16 cellular contexts compared by ENCODE assay signal in genomic region chr5:72455477-72455876, GRCh38. TPM values are rescaled to one million over a fixed set of nuclear protein-coding genes. Genes with fewer than 3 reads are reported as not detected.
"Had no signal": no experiment of that assay in that cellular context is flagged by ENCODE, and none has a peak within 500 bp of the region (broad histone marks: within the 10 kb centered on the region; RNA-seq: fewer than 3 reads in every experiment).

No MANE protein-coding gene starts in this region.

- H2AFZ ChIP-seq: parathyroid adenoma had no signal

- H3K36me3 Mint-ChIP-seq: activated naive CD4-positive, alpha-beta T cell treated with anti-CD3 and anti-CD28 coated beads, Interleukin-2, amount 10 ng/mL, durations not matched to agents 7 days and 5 days had no signal

- H3K27me3 Mint-ChIP-seq: stimulated activated naive CD8-positive, alpha-beta T cell treated with anti-CD3 and anti-CD28 coated beads, Interleukin-15, Interleukin-2, amounts not matched to agents 100 ng/mL and 50 ng/mL, for 24 hours had no signal

- H3K27ac ChIP-seq: testis, WERI-Rb-1 had no signal

- H3K4me3 ChIP-seq: smooth muscle cell, testis had no signal

- ATAC-seq: activated CD4-positive, alpha-beta T cell treated with anti-CD3 and anti-CD28 coated beads for 36 hours; esophagus mucosa had no signal

- H3K4me3 Mint-ChIP-seq: activated CD4-positive, alpha-beta memory T cell treated with anti-CD3 and anti-CD28 coated beads, Interleukin-2, amount 10 ng/mL, durations not matched to agents 7 days and 5 days; activated CD4-positive, alpha-beta T cell treated with anti-CD3 and anti-CD28 coated beads for 36 hours; activated naive CD4-positive, alpha-beta T cell treated with anti-CD3 and anti-CD28 coated beads, Interleukin-2, amount 10 ng/mL, durations not matched to agents 7 days and 5 days; activated T-cell treated with anti-CD3 and anti-CD28 coated beads, Interleukin-2, amount 50 U/mL, for 24 hours; stimulated activated naive CD8-positive, alpha-beta T cell treated with anti-CD3 and anti-CD28 coated beads, Interleukin-15, Interleukin-2, amounts not matched to agents 100 ng/mL and 50 ng/mL, for 24 hours had no signal

- H3K36me3 ChIP-seq: WERI-Rb-1 had no signal

- H3K9me3 ChIP-seq: testis had no signal

- H3K27me3 ChIP-seq: testis had no signal

- H3K9me3 Mint-ChIP-seq: activated CD4-positive, alpha-beta memory T cell treated with anti-CD3 and anti-CD28 coated beads, Interleukin-2, amount 10 ng/mL, durations not matched to agents 7 days and 5 days; activated naive CD4-positive, alpha-beta T cell treated with anti-CD3 and anti-CD28 coated beads, Interleukin-2, amount 10 ng/mL, durations not matched to agents 7 days and 5 days; activated T-cell treated with anti-CD3 and anti-CD28 coated beads, Interleukin-2, amount 50 U/mL, for 24 hours; stimulated activated naive CD8-positive, alpha-beta T cell treated with anti-CD3 and anti-CD28 coated beads, Interleukin-15, Interleukin-2, amounts not matched to agents 100 ng/mL and 50 ng/mL, for 24 hours had no signal

- H3K4me2 ChIP-seq: smooth muscle cell had no signal

- DNase-seq: activated CD4-positive, alpha-beta memory T cell treated with anti-CD3 and anti-CD28 coated beads, Interleukin-2, amount 10 ng/mL, durations not matched to agents 7 days and 5 days; activated CD4-positive, alpha-beta T cell treated with anti-CD3 and anti-CD28 coated beads for 36 hours; activated naive CD4-positive, alpha-beta T cell treated with anti-CD3 and anti-CD28 coated beads, Interleukin-2, amount 10 ng/mL, durations not matched to agents 7 days and 5 days; activated T-cell treated with anti-CD3 and anti-CD28 coated beads, Interleukin-2, amount 50 U/mL, for 24 hours; foreskin fibroblast; head of caudate nucleus; midbrain; retina; testis; WERI-Rb-1 had no signal

- H3K9ac ChIP-seq: parathyroid adenoma had no signal

- H3K27ac Mint-ChIP-seq: activated CD4-positive, alpha-beta memory T cell treated with anti-CD3 and anti-CD28 coated beads, Interleukin-2, amount 10 ng/mL, durations not matched to agents 7 days and 5 days; activated CD4-positive, alpha-beta T cell treated with anti-CD3 and anti-CD28 coated beads for 36 hours; activated naive CD4-positive, alpha-beta T cell treated with anti-CD3 and anti-CD28 coated beads, Interleukin-2, amount 10 ng/mL, durations not matched to agents 7 days and 5 days; activated T-cell treated with anti-CD3 and anti-CD28 coated beads, Interleukin-2, amount 50 U/mL, for 24 hours; stimulated activated naive CD8-positive, alpha-beta T cell treated with anti-CD3 and anti-CD28 coated beads, Interleukin-15, Interleukin-2, amounts not matched to agents 100 ng/mL and 50 ng/mL, for 24 hours had no signal

- H3K4me1 Mint-ChIP-seq: activated CD4-positive, alpha-beta memory T cell treated with anti-CD3 and anti-CD28 coated beads, Interleukin-2, amount 10 ng/mL, durations not matched to agents 7 days and 5 days; activated CD4-positive, alpha-beta T cell treated with anti-CD3 and anti-CD28 coated beads for 36 hours; activated naive CD4-positive, alpha-beta T cell treated with anti-CD3 and anti-CD28 coated beads, Interleukin-2, amount 10 ng/mL, durations not matched to agents 7 days and 5 days had no signal

- H3K79me2 ChIP-seq: parathyroid adenoma had no signal

RNA-seq across cellular contexts. Expression of gene ZNF366, which starts 51.7 kb away (rescaled TPM):
- total RNA-seq: activated CD4-positive, alpha-beta memory T cell treated with anti-CD3 and anti-CD28 coated beads, Interleukin-2, amount 10 ng/mL, durations not matched to agents 7 days and 5 days; activated CD4-positive, alpha-beta T cell treated with anti-CD3 and anti-CD28 coated beads for 36 hours; astrocyte; smooth muscle cell; T-helper 1 cell treated with Interleukin-12 subunit alpha and Interleukin-12 subunit beta and Interleukin-4 antibody, amounts not matched to agents 30 ng/mL and 1 ng/mL, for 36 hours had no signal
